ENCODE assay signal across 8 cellular contexts in genomic region chr4:5979981-5980380, GRCh38. TPM values are rescaled to one million over a fixed set of nuclear protein-coding genes. Genes with fewer than 3 reads are reported as not detected.
DNase-seq lines count a peak whose midpoint lies in the region; ATAC-seq, FAIRE-seq and TF ChIP-seq lines count a peak whose summit lies in the region.

No MANE protein-coding gene starts in this region.

- H3K36me3 ChIP-seq in K562 (ENCODE audit: control insufficient read depth, insufficient read depth, low read length), result no peaks in the 10 kb centered on the region

- no peak overlapping the region for H3K9ac ChIP-seq in K562 (ENCODE audit: insufficient read depth in 1 of 2, low read depth in 2 of 2, low read length in 2 of 2)

- DNase-seq in NCI-H446 (lab: John Stamatoyannopoulos, UW), result peak; percentile 26 to 54
- no peak for DNase-seq in NCI-H446 treated with DMSO at 0.1 percent for 48 hours (lab: John Stamatoyannopoulos, UW)
- no peak for DNase-seq in LNCaP clone FGC (ENCODE audit: low read depth)
- DNase-seq in K562 (ENCODE audit: extremely low read depth in 1 of 4, low spot score in 3 of 4), result peak in 2 of 4 experiments; percentile 12 to 22
- peak; percentile 38 for DNase-seq in posterior vena cava (ENCODE audit: low spot score)
- no peak for DNase-seq in activated CD4-positive, CD25-positive, alpha-beta regulatory T cell treated with anti-CD3 and anti-CD28 coated beads, Interleukin-2, amount 50 U/mL, for 72 hours
- DNase-seq in OCI-M1 (lab: John Stamatoyannopoulos, UW), result no peak

- no peak for TF ChIP-seq POLR2A in K562 (conservative IDR thresholded peaks at IDR 0.05)

- TF ChIP-seq CTCF in LNCaP clone FGC (IDR thresholded peaks at IDR 0.05; ENCODE audit: control insufficient read depth, extremely low read depth, insufficient read depth) (peak; percentile 31; the same call in 1 of the 2 replicates), K562 (IDR thresholded peaks at IDR 0.05 in 2 of 3, conservative IDR thresholded peaks at IDR 0.05 in 1 of 3; ENCODE audit: insufficient read depth in 2 of 3, low read depth in 1 of 3, low read length in 3 of 3) (peak; percentile 42 to 63 (median 46); a peak in 5 of 6 replicates)

- 0 out of 2 replicates have a peak, but pooled peaks cover under 1% of the 10 kb centered on the region for H3K9me3 ChIP-seq in K562 (replicated peaks; ENCODE audit: control insufficient read depth, insufficient read depth, low read depth, low read length)

- POLR2A ChIA-PET in K562 (lab: Yijun Ruan, JAX), result no interaction called here

- 0% methylated on average over 11 of the region's 11 CpGs for WGBS in K562 (ENCODE audit: insufficient coverage, low coverage, missing lambda C conversion rate)

- no peak for TF ChIP-seq EP300 in K562 (IDR thresholded peaks at IDR 0.05; ENCODE audit: low read length)

- TF ChIP-seq RAD21 in K562 (CRISPR knock-in tag; conservative IDR thresholded peaks at IDR 0.05 in 1 of 2, IDR thresholded peaks at IDR 0.05 in 1 of 2), result peak; percentile 49 to 60

- H2AFZ ChIP-seq in K562 (ENCODE audit: low read depth, low read length), result no peak overlapping the region

- H3K27me3 ChIP-seq in K562 (ENCODE audit: control insufficient read depth in 2 of 2, insufficient read depth in 2 of 2, low read length in 2 of 2), result peaks cover 0 to 5% of the 10 kb centered on the region in 2 experiments; a peak in 1 of 5 replicates

- intact Hi-C loops in K562 (cut with micrococcal nuclease), result loop anchor here (1.0 kb wide), 1 partner anchor 159 kb away; no protein-coding TSS in a partner anchor
- intact Hi-C loops in posterior vena cava (cut with DNase I), result no loop called here

- CTCF ChIA-PET in K562 (lab: Yijun Ruan, JAX; ENCODE audit: low intra/inter-chr PET ratio), result interaction anchor here (0.7 kb wide), 2 partner anchors 147 to 628 kb away, joined by 3 read pairs; no protein-coding TSS in a partner anchor

- H3K9me1 ChIP-seq in K562 (ENCODE audit: control insufficient read depth, insufficient read depth, low read length), result no peaks in the 10 kb centered on the region

- ATAC-seq in K562 (peak; percentile 61; the same call in 2 of the 3 replicates), GM19328 (IDR thresholded peaks at IDR 0.05; ENCODE audit: unreplicated experiment) (no peak)

- in situ Hi-C loops in K562 (cut with MboI), result no loop called here

- H3K4me3 ChIP-seq in LNCaP clone FGC (ENCODE audit: low read depth, low read length), result no peak overlapping the region
- no peak overlapping the region for H3K4me3 ChIP-seq in K562

- no peaks in the 10 kb centered on the region for H4K20me1 ChIP-seq in K562 (replicated peaks; ENCODE audit: control insufficient read depth, insufficient read depth, low read length)

- 0 out of 5 replicates have a peak, but pooled peaks cover 0 to 2% of the 10 kb centered on the region in 2 experiments for H3K4me1 ChIP-seq in K562 (replicated peaks in 1 of 2; ENCODE audit: control insufficient read depth in 2 of 2, insufficient read depth in 2 of 2, low read length in 2 of 2)

- FAIRE-seq in K562 (lab: Jason Lieb, UNC), result no peak

- H3K79me2 ChIP-seq in K562 (ENCODE audit: control insufficient read depth, insufficient read depth, low read length), result no peaks in the 10 kb centered on the region

- BruUV-seq in K562 (replicated peaks; lab: Mats Ljungman, UMichigan), result no TSS peak

- no peak overlapping the region for H3K27ac ChIP-seq in K562 (ENCODE audit: extremely low read depth, low read depth, low read length)

- no peak overlapping the region for H3K4me2 ChIP-seq in K562 (ENCODE audit: insufficient read depth, low read length)

TF ChIP-seq in K562, 482 proteins besides CTCF, POLR2A, EP300 and RAD21:
- TF ChIP-seq CBX1 (IDR thresholded peaks at IDR 0.05; ENCODE audit: low read depth) (no peak), E2F4 (CRISPR knock-in tag; IDR thresholded peaks at IDR 0.05; ENCODE audit: low read depth) (no peak), JUNB (CRISPR knock-in tag; conservative IDR thresholded peaks at IDR 0.05) (no peak)

RNA-seq across cellular contexts. Expression of gene C4orf50, which starts 38.2 kb away (rescaled TPM):
- total RNA-seq in K562 (2011; cell fraction: chromatin; rRNA removed; ENCODE audit: low replicate concordance), result not detected in 2 replicates
- total RNA-seq in K562 (2011; cell fraction: nucleolus; rRNA removed), result not detected in 2 replicates
- not detected in 2 replicates for total RNA-seq in K562 (2011; cell fraction: nucleoplasm; rRNA removed)
- total RNA-seq in K562 (2014; rRNA removed) (not detected in 2 replicates), K562 (2014; rRNA removed; fragmentation: Illumina TruSeq; extraction: Trizol) (not detected in 2 replicates), K562 (2015; rRNA removed; fragmentation: Illumina TruSeq; extraction: Trizol) (not detected in 2 replicates), K562 (2021) (not detected in 2 replicates), posterior vena cava (not detected)
- polyA plus RNA-seq in K562 (2011; rRNA removed) (not detected in 2 replicates), K562 (2014; fragmentation: Illumina TruSeq; extraction: Trizol) (not detected in 2 replicates), K562 (2014; fragmentation: Nextera tagmentation; extraction: Ambion mirVana) (not detected), K562 (2014; rRNA removed) (not detected in 2 replicates)
- not detected in 2 replicates for polyA plus RNA-seq in K562 (2011; cell fraction: cytosol; rRNA removed)
- polyA plus RNA-seq in K562 (2011; cell fraction: nucleus; rRNA removed), result not detected in 2 replicates
- not detected in 2 replicates for polyA plus RNA-seq in K562 (2012)
- not detected in 2 replicates for polyA minus RNA-seq in K562 (2011; rRNA and poly(A)+ RNA removed)
- polyA minus RNA-seq in K562 (2011; cell fraction: cytosol; rRNA and poly(A)+ RNA removed), result not detected in 2 replicates
- polyA minus RNA-seq in K562 (2011; cell fraction: nucleus; rRNA and poly(A)+ RNA removed), result not detected in 2 replicates

Comparison
In these comparisons a context has a peak if more than half of its experiments do, and no peak if none do; other contexts are left out.
1. DNase-seq: peak in NCI-H446 (2 of 2) and posterior vena cava (single experiment); none in NCI-H446 treated with DMSO at 0.1 percent for 48 hours (single experiment), LNCaP clone FGC (single experiment), activated CD4-positive, CD25-positive, alpha-beta regulatory T cell treated with anti-CD3 and anti-CD28 coated beads, Interleukin-2, amount 50 U/mL, for 72 hours (single experiment) and OCI-M1 (single experiment).